8 cellular contexts compared by ENCODE assay signal in the genomic region with DNA sequence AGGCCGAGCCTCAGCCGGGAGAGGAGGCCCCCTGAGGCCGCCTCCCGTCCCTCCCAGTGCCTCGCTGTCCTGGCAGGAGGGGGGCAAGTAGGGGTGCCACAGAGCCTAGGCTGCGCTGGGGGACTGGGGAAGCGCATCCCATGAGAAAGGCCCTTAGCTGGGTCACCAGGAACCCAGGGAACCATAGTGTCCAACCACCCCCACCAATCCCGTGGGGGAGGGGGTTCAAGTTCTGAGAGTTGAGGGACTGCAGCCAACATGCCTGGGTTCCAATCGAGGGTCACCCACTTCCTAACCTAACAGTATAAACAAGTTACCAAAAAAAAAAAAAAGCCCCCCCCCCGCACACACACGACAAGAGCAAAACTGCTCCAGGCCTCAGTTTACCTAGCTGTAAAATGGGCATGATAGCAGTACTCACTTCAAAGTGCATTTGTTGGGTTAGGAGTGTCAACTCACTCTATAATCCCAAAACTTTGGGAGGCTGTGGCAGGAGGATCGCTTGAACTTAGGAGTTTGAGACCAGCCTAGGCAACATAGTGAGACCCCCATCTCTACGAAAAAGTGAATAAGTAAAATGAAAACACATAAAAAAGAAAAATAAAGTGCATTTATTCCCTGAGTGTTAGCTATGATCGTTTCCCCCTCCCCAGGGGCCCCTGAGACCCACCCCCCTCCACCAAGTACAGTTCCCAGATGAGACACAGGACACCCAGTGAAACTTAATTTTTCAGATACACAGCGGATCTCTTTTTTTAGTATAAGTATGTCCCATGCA. TPM values are rescaled to one million over a fixed set of nuclear protein-coding genes. Genes with fewer than 3 reads are reported as not detected.
DNase-seq lines count a peak whose midpoint lies in the region; ATAC-seq and TF ChIP-seq lines count a peak whose summit lies in the region.

No MANE protein-coding gene starts in this region.

- TF ChIP-seq CTCF in Panc1 (IDR thresholded peaks at IDR 0.05) (no peak), osteoblast (IDR thresholded peaks at IDR 0.05; ENCODE audit: extremely low read depth, low read depth, low read length) (no peak)

- POLR2A ChIA-PET in CD4-positive, alpha-beta memory T cell (lab: Charles Lee; ENCODE audit: partially characterized antibody): interaction anchor here (1.0 to 7.9 kb wide), 13 partner anchors 8 to 670 kb away, joined by 3 to 204 read pairs (median 10); partner anchors contain the start of genes ASF1B, C19orf53, DNAJB1 and MRI1
- POLR2A ChIA-PET in Panc1 (lab: Charles Lee): interaction anchor here (0.6 to 0.7 kb wide), 3 partner anchors 18 to 60 kb away, joined by 3 to 9 read pairs (median 7); no protein-coding TSS in a partner anchor

- peaks cover 0 to 5% (median 0%) of the 10 kb centered on the region in 8 donors for H3K9me3 Mint-ChIP-seq in CD4-positive, alpha-beta memory T cell

- peak overlapping the region in 1 of 2 donors; percentile 79 for H3K4me3 ChIP-seq in CD4-positive, alpha-beta memory T cell (ENCODE audit: low read length in 2 of 2)
- peak overlapping the region; percentile 19 to 31; a peak in 1 of 4 replicates for H3K4me3 ChIP-seq in Panc1 (ENCODE audit: low read depth in 2 of 2, low read length in 2 of 2)
- peak overlapping the region; percentile 75 for H3K4me3 ChIP-seq in osteoblast (ENCODE audit: insufficient read depth, low read length)

- peak in 1 of 5 donors; percentile 9 for DNase-seq in CD4-positive, alpha-beta memory T cell
- DNase-seq in Panc1 (ENCODE audit: low read depth, low spot score): no peak
- peak; percentile 16 for DNase-seq in epidermal melanocyte (ENCODE audit: insufficient read length, low spot score)
- peak; percentile 11 for DNase-seq in osteoblast (ENCODE audit: insufficient read length, low spot score, missing footprints)
- DNase-seq in SHP77 treated with DMSO at 0.1 percent for 48 hours (lab: John Stamatoyannopoulos, UW): no peak
- no peak for DNase-seq in activated CD4-positive, CD25-positive, alpha-beta regulatory T cell (lab: John Stamatoyannopoulos, UW)

- H2AFZ ChIP-seq in osteoblast (ENCODE audit: low read length): no peak overlapping the region

- H3K4me3 Mint-ChIP-seq in CD4-positive, alpha-beta memory T cell: peak overlapping the region in 6 of 8 donors; percentile 29 to 68 (median 45)

- H3K36me3 ChIP-seq in CD4-positive, alpha-beta memory T cell (ENCODE audit: insufficient read depth, low read length): no peaks in the 10 kb centered on the region
- H3K36me3 ChIP-seq in Panc1 (ENCODE audit: control insufficient read depth, insufficient read depth, low read length) (no peaks in the 10 kb centered on the region), osteoblast (ENCODE audit: insufficient read depth, low read length) (no peaks in the 10 kb centered on the region)

- in situ Hi-C loops in Panc1 (cut with HindIII; ENCODE audit: low pct_unique_long_range_greater_than_20kb, low sequenced_read_pairs): no loop called here

- CTCF ChIA-PET in CD4-positive, alpha-beta memory T cell (lab: Charles Lee; ENCODE audit: partially characterized antibody): interaction anchor here (0.9 to 3.5 kb wide), 9 partner anchors 10 to 73 kb away, joined by 3 to 22 read pairs (median 7); partner anchors contain the start of gene C19orf53
- CTCF ChIA-PET in Panc1 (lab: Charles Lee): no interaction called here

- H3K9me3 ChIP-seq in CD4-positive, alpha-beta memory T cell (ENCODE audit: control insufficient read depth in 1 of 2, low read length in 2 of 2): no peaks in the 10 kb centered on the region
- no peaks in the 10 kb centered on the region for H3K9me3 ChIP-seq in Panc1 (ENCODE audit: control insufficient read depth, insufficient read depth, low read depth, low read length)
- no peaks in the 10 kb centered on the region for H3K9me3 ChIP-seq in osteoblast (ENCODE audit: low read depth, low read length)

- peak overlapping the region; percentile 88 for H3K4me2 ChIP-seq in osteoblast (ENCODE audit: insufficient read depth, low read length)

- no peaks in the 10 kb centered on the region for H3K27me3 ChIP-seq in CD4-positive, alpha-beta memory T cell (ENCODE audit: insufficient read depth, low read length)
- H3K27me3 ChIP-seq in Panc1 (ENCODE audit: control insufficient read depth, insufficient read depth, low read length) (no peaks in the 10 kb centered on the region), osteoblast (ENCODE audit: insufficient read depth, low read length) (no peaks in the 10 kb centered on the region)

- H3K36me3 Mint-ChIP-seq in CD4-positive, alpha-beta memory T cell: peaks cover 0 to 10% of the 10 kb centered on the region in 2 donors

- ATAC-seq in Panc1 (no peak), GM19328 (IDR thresholded peaks at IDR 0.05; ENCODE audit: unreplicated experiment) (no peak), GM21381 (IDR thresholded peaks at IDR 0.05; ENCODE audit: unreplicated experiment) (no peak)

- H3K4me1 Mint-ChIP-seq in CD4-positive, alpha-beta memory T cell: peaks cover 32 to 70% (median 48%) of the 10 kb centered on the region in 4 donors

- H3K27ac Mint-ChIP-seq in CD4-positive, alpha-beta memory T cell: peak overlapping the region; percentile 93 to 100 (median 98)

- intact Hi-C loops in CD4-positive, alpha-beta memory T cell (cut with micrococcal nuclease): loop anchor here (1.0 to 10.0 kb wide), 8 partner anchors 9 to 1056 kb away; partner anchors contain the start of genes IER2, JUNB, RFX1 and STX10
- intact Hi-C loops in Panc1 (cut with micrococcal nuclease; ENCODE audit: unreplicated experiment): no loop called here

- BruUV-seq in Panc1 (replicated peaks; lab: Mats Ljungman, UMichigan): no TSS peak

- H3K79me2 ChIP-seq in osteoblast (ENCODE audit: insufficient read depth, low read length): peaks cover 2% of the 10 kb centered on the region

- peaks cover 67% of the 10 kb centered on the region for H3K4me1 ChIP-seq in CD4-positive, alpha-beta memory T cell (ENCODE audit: insufficient read depth, low read length)
- H3K4me1 ChIP-seq in Panc1 (ENCODE audit: control insufficient read depth, insufficient read depth, low read length) (peaks cover 77% of the 10 kb centered on the region), osteoblast (ENCODE audit: insufficient read depth, low read length) (peaks cover 60% of the 10 kb centered on the region)

- H3K27ac ChIP-seq in CD4-positive, alpha-beta memory T cell (ENCODE audit: low read depth, low read length): peak overlapping the region; percentile 99
- H3K27ac ChIP-seq in Panc1 (ENCODE audit: low read length) (peak overlapping the region; percentile 98), osteoblast (ENCODE audit: low read depth, low read length) (peak overlapping the region; percentile 100)

- H4K20me1 ChIP-seq in osteoblast (ENCODE audit: insufficient read depth, low read length): no peaks in the 10 kb centered on the region

- H3K27me3 Mint-ChIP-seq in CD4-positive, alpha-beta memory T cell: peaks cover 0 to 4% of the 10 kb centered on the region in 2 donors

RNA-seq across cellular contexts. Expression of gene NANOS3, which starts 28.8 kb away (rescaled TPM):
- total RNA-seq in CD4-positive, alpha-beta memory T cell: not detected
- polyA plus RNA-seq in CD4-positive, alpha-beta memory T cell: not detected
- total RNA-seq in Panc1 (2021; ENCODE audit: unreplicated experiment) (0.33 TPM), osteoblast (0.59 TPM in 1 of 2 replicates, not detected in the other)
- 0.71 TPM for polyA plus RNA-seq in Panc1 (2012; ENCODE audit: insufficient read length)

RNA-seq across cellular contexts. Expression of gene ZSWIM4, which starts 52.8 kb away (rescaled TPM):
- 1 to 10 TPM; 6.4 to 6.6 TPM for total RNA-seq in CD4-positive, alpha-beta memory T cell
- polyA plus RNA-seq in CD4-positive, alpha-beta memory T cell: 1 to 10 TPM in 1 of 2 donors, under 1 TPM in 1; 0.33 to 1.6 TPM
- total RNA-seq in Panc1 (2021; ENCODE audit: unreplicated experiment): 8.7 TPM
- polyA plus RNA-seq in Panc1 (2012; ENCODE audit: insufficient read length): 11.3 TPM
- 6.8 and 9.0 TPM in 2 replicates for total RNA-seq in osteoblast

RNA-seq across cellular contexts. Expression of gene BRME1, which starts 57.8 kb away (rescaled TPM):
- total RNA-seq in CD4-positive, alpha-beta memory T cell: 1 to 10 TPM; 3.1 to 3.8 TPM
- under 1 TPM; 0.35 to 0.41 TPM for polyA plus RNA-seq in CD4-positive, alpha-beta memory T cell
- total RNA-seq in Panc1 (2021; ENCODE audit: unreplicated experiment) (6.5 TPM), osteoblast (0.59 and 0.72 TPM in 2 replicates)
- 10.9 TPM for polyA plus RNA-seq in Panc1 (2012; ENCODE audit: insufficient read length)

RNA-seq across cellular contexts. Expression of gene CC2D1A, which starts 57.9 kb away (rescaled TPM):
- 10 to 100 TPM; 32.9 to 37.1 TPM for total RNA-seq in CD4-positive, alpha-beta memory T cell
- 10 to 100 TPM in 1 of 2 donors, 1 to 10 TPM in 1; 3.8 to 13.9 TPM for polyA plus RNA-seq in CD4-positive, alpha-beta memory T cell
- total RNA-seq in Panc1 (2021; ENCODE audit: unreplicated experiment) (28.0 TPM), osteoblast (19.2 and 22.4 TPM in 2 replicates)
- 30.8 TPM for polyA plus RNA-seq in Panc1 (2012; ENCODE audit: insufficient read length)

Comparison
In these comparisons a context has a peak if more than half of its experiments do, and no peak if none do; other contexts are left out.
1. DNase-seq: peak in epidermal melanocyte (single experiment) and osteoblast (single experiment); none in Panc1 (single experiment), SHP77 treated with DMSO at 0.1 percent for 48 hours (single experiment) and activated CD4-positive, CD25-positive, alpha-beta regulatory T cell (0 of 4).
2. Peak in every context shown above with its lines, with median percentiles within 50 percentile points of each other: H3K27ac ChIP-seq.